In genomic region chr16:67641779-67642708, GRCh38 we compare ENCODE assay signal across 1 cellular context.
TF ChIP-seq lines count a peak whose summit lies in the region.

No MANE protein-coding gene starts in this region.

TF ChIP-seq in WTC11, 78 proteins besides CTCF, POLR2A, EP300 and RAD21 (continued from another document):
- TF ChIP-seq PRRX2 (CRISPR knock-in tag; IDR thresholded peaks at IDR 0.05) (no peak), IRF2 (CRISPR knock-in tag; IDR thresholded peaks at IDR 0.05; ENCODE audit: borderline replicate concordance, low read depth) (no peak)
- TF ChIP-seq, protein P1, sequence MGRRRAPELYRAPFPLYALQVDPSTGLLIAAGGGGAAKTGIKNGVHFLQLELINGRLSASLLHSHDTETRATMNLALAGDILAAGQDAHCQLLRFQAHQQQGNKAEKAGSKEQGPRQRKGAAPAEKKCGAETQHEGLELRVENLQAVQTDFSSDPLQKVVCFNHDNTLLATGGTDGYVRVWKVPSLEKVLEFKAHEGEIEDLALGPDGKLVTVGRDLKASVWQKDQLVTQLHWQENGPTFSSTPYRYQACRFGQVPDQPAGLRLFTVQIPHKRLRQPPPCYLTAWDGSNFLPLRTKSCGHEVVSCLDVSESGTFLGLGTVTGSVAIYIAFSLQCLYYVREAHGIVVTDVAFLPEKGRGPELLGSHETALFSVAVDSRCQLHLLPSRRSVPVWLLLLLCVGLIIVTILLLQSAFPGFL (CRISPR knock-in tag; IDR thresholded peaks at IDR 0.05; ENCODE audit: borderline replicate concordance) = no peak
- TF ChIP-seq, protein P2, sequence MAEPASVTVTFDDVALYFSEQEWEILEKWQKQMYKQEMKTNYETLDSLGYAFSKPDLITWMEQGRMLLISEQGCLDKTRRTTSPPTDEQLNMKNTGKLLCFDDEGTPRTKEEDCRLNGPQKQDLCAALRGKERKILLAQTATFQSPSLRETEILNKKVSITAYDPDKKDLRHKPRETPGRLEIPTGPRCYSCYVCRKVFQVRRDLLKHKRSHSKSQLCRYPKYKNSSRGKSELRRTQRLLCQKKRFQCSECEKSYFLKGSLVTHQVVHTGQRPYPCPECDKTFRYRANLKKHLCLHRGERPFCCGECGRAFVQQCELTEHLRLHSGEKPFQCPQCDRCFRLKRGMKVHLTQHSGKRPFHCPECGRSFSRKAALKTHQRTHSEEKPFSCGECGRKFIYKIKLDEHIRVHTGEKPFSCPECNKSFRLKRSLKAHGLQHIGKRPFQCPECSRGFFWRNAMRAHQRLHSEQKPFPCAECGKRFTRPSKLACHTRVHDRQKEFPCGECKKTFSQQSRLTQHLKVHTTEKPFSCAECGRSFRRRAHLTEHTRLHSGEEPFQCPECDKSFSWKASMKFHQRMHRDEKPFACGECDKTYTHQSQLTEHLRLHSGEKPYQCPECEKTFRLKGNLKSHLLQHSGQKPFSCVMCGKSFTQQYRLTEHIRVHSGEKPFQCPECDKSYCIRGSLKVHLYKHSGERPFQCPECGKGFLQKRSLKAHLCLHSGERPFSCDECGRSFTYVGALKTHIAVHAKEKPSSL (CRISPR knock-in tag; conservative IDR thresholded peaks at IDR 0.05) = no peak
TF ChIP-seq in WTC11: peak in this region for 0.
